Comparison of ENCODE assay signal across 9 cellular contexts in genomic region chrX:103248553-103248952, GRCh38. TPM values are rescaled to one million over a fixed set of nuclear protein-coding genes. Genes with fewer than 3 reads are reported as not detected.
DNase-seq lines count a peak whose midpoint lies in the region; ATAC-seq and TF ChIP-seq lines count a peak whose summit lies in the region.
"Had no signal": no experiment of that assay in that cellular context is flagged by ENCODE, and none has a peak within 500 bp of the region (broad histone marks: within the 10 kb centered on the region; RNA-seq: fewer than 3 reads in every experiment).

No MANE protein-coding gene starts in this region.

- no peaks in the 10 kb centered on the region for H3K36me3 Mint-ChIP-seq in CD4-positive, CD25-positive, alpha-beta regulatory T cell
- peaks cover under 1% of the 10 kb centered on the region for H3K36me3 Mint-ChIP-seq in activated CD4-positive, alpha-beta memory T cell treated with anti-CD3 and anti-CD28 coated beads for 36 hours

- DNase-seq in CD4-positive, CD25-positive, alpha-beta regulatory T cell, result peak in 2 of 3 donors; percentile 9 to 50
- DNase-seq in RWPE2 (ENCODE audit: low spot score), result no peak
- peak; percentile 11 for DNase-seq in iPS-NIHi11 (ENCODE audit: low spot score)
- DNase-seq in activated CD4-positive, alpha-beta memory T cell treated with anti-CD3 and anti-CD28 coated beads for 36 hours, result no peak

- H3K36me3 ChIP-seq in CD4-positive, CD25-positive, alpha-beta regulatory T cell (ENCODE audit: control insufficient read depth, insufficient read depth, low read length), result no peaks in the 10 kb centered on the region
- H3K36me3 ChIP-seq in RWPE2 (ENCODE audit: low read depth), result peaks cover 9% of the 10 kb centered on the region

- intact Hi-C loops in activated CD4-positive, alpha-beta memory T cell treated with anti-CD3 and anti-CD28 coated beads for 36 hours (cut with micrococcal nuclease), result loop anchor here (1.0 kb wide), 1 partner anchor 37 kb away; no protein-coding TSS in a partner anchor

- H3K27ac ChIP-seq in CD4-positive, CD25-positive, alpha-beta regulatory T cell (ENCODE audit: insufficient read depth, low read length, poor library complexity, severe bottlenecking), result no peak overlapping the region
- H3K27ac ChIP-seq in RWPE2 (ENCODE audit: poor library complexity, severe bottlenecking), result no peak overlapping the region
- H3K27ac ChIP-seq: epithelial cell of prostate had no signal

- H3K27me3 ChIP-seq in CD4-positive, CD25-positive, alpha-beta regulatory T cell (ENCODE audit: control insufficient read depth, insufficient read depth, low read length), result peaks cover 3% of the 10 kb centered on the region
- H3K27me3 ChIP-seq in RWPE2 (ENCODE audit: insufficient read depth, poor library complexity, severe bottlenecking), result no peaks in the 10 kb centered on the region

- H3K9me3 Mint-ChIP-seq in CD4-positive, CD25-positive, alpha-beta regulatory T cell, result no peaks in the 10 kb centered on the region
- H3K9me3 Mint-ChIP-seq in activated CD4-positive, alpha-beta memory T cell treated with anti-CD3 and anti-CD28 coated beads for 36 hours, result no peaks in the 10 kb centered on the region

- no peak overlapping the region for H3K27ac Mint-ChIP-seq in CD4-positive, CD25-positive, alpha-beta regulatory T cell
- H3K27ac Mint-ChIP-seq in activated CD4-positive, alpha-beta memory T cell treated with anti-CD3 and anti-CD28 coated beads for 36 hours, result no peak overlapping the region

- POLR2A ChIA-PET in activated CD4-positive, alpha-beta memory T cell treated with anti-CD3 and anti-CD28 coated beads for 36 hours (lab: Charles Lee), result no interaction called here

- CTCF ChIA-PET in activated CD4-positive, alpha-beta memory T cell treated with anti-CD3 and anti-CD28 coated beads for 36 hours (lab: Charles Lee), result interaction anchor here (1.3 kb wide), 1 partner anchor 38 kb away, joined by 5 read pairs; no protein-coding TSS in a partner anchor

- H3K4me1 ChIP-seq in CD4-positive, CD25-positive, alpha-beta regulatory T cell (ENCODE audit: control insufficient read depth, insufficient read depth, low read length, poor library complexity, severe bottlenecking), result peaks cover 1% of the 10 kb centered on the region
- H3K4me1 ChIP-seq in RWPE2 (ENCODE audit: insufficient read depth, poor library complexity, severe bottlenecking), result no peaks in the 10 kb centered on the region

- peaks cover 0 to 5% (median 4%) of the 10 kb centered on the region in 4 donors for H3K4me1 Mint-ChIP-seq in CD4-positive, CD25-positive, alpha-beta regulatory T cell
- peaks cover 4% of the 10 kb centered on the region for H3K4me1 Mint-ChIP-seq in activated CD4-positive, alpha-beta memory T cell treated with anti-CD3 and anti-CD28 coated beads for 36 hours (ENCODE audit: low read depth)

- TF ChIP-seq CTCF in RWPE2 (IDR thresholded peaks at IDR 0.05; ENCODE audit: poor library complexity, severe bottlenecking), result peak; percentile 58

- H3K4me3 ChIP-seq in CD4-positive, CD25-positive, alpha-beta regulatory T cell (ENCODE audit: low read depth, low read length), result no peak overlapping the region
- H3K4me3 ChIP-seq in RWPE2 (ENCODE audit: severe bottlenecking), result no peak overlapping the region

- H3K4me3 Mint-ChIP-seq in CD4-positive, CD25-positive, alpha-beta regulatory T cell, result no peak overlapping the region
- H3K4me3 Mint-ChIP-seq in activated CD4-positive, alpha-beta memory T cell treated with anti-CD3 and anti-CD28 coated beads for 36 hours, result no peak overlapping the region

- no peaks in the 10 kb centered on the region for H3K9me3 ChIP-seq in CD4-positive, CD25-positive, alpha-beta regulatory T cell (ENCODE audit: control insufficient read depth in 2 of 2, low read length in 2 of 2)
- no peaks in the 10 kb centered on the region for H3K9me3 ChIP-seq in RWPE2 (ENCODE audit: severe bottlenecking)

- ATAC-seq in CD4-positive, CD25-positive, alpha-beta regulatory T cell (ENCODE audit: low read depth in 2 of 2), result no peak
- peak; percentile 60 for ATAC-seq in GM21367 (IDR thresholded peaks at IDR 0.05; ENCODE audit: unreplicated experiment)
- no peak for ATAC-seq in RWPE2 (ENCODE audit: low read depth)
- ATAC-seq in GM18909 (IDR thresholded peaks at IDR 0.05; ENCODE audit: poor library complexity, unreplicated experiment), result no peak
- no peak for ATAC-seq in HG02588 (IDR thresholded peaks at IDR 0.05; ENCODE audit: unreplicated experiment)
- no peak for ATAC-seq in GM21825 (IDR thresholded peaks at IDR 0.05; ENCODE audit: unreplicated experiment)

- no peaks in the 10 kb centered on the region for H3K27me3 Mint-ChIP-seq in CD4-positive, CD25-positive, alpha-beta regulatory T cell
- no peaks in the 10 kb centered on the region for H3K27me3 Mint-ChIP-seq in activated CD4-positive, alpha-beta memory T cell treated with anti-CD3 and anti-CD28 coated beads for 36 hours

RNA-seq across cellular contexts. Expression of gene TCEAL8, which starts 6.4 kb away (rescaled TPM):
- total RNA-seq in CD4-positive, CD25-positive, alpha-beta regulatory T cell, result 16.8 TPM
- polyA plus RNA-seq in CD4-positive, CD25-positive, alpha-beta regulatory T cell, result 10 to 100 TPM; 84.4 to 98.7 (median 96.3) TPM
- 10 to 100 TPM; 37.8 to 38.5 TPM for total RNA-seq in activated CD4-positive, alpha-beta memory T cell treated with anti-CD3 and anti-CD28 coated beads for 36 hours

RNA-seq across cellular contexts. Expression of gene TCEAL5, which starts 28.0 kb away (rescaled TPM):
- total RNA-seq in CD4-positive, CD25-positive, alpha-beta regulatory T cell, result not detected
- polyA plus RNA-seq in CD4-positive, CD25-positive, alpha-beta regulatory T cell, result not detected
- not detected for total RNA-seq in activated CD4-positive, alpha-beta memory T cell treated with anti-CD3 and anti-CD28 coated beads for 36 hours

RNA-seq across cellular contexts. Expression of gene BEX4, which starts 33.6 kb away (rescaled TPM):
- 32.0 TPM for total RNA-seq in CD4-positive, CD25-positive, alpha-beta regulatory T cell
- polyA plus RNA-seq in CD4-positive, CD25-positive, alpha-beta regulatory T cell, result 10 to 100 TPM; 62.9 to 77.0 (median 71.2) TPM
- 10 to 100 TPM in 1 of 2 experiments, 1 to 10 TPM in 1; 8.0 to 11.5 TPM for total RNA-seq in activated CD4-positive, alpha-beta memory T cell treated with anti-CD3 and anti-CD28 coated beads for 36 hours

Comparison
In these comparisons a context has a peak if more than half of its experiments do, and no peak if none do; other contexts are left out.
1. DNase-seq: peak in CD4-positive, CD25-positive, alpha-beta regulatory T cell (2 of 3) and iPS-NIHi11 (single experiment); none in RWPE2 (single experiment) and activated CD4-positive, alpha-beta memory T cell treated with anti-CD3 and anti-CD28 coated beads for 36 hours (single experiment).